In the genomic region with DNA sequence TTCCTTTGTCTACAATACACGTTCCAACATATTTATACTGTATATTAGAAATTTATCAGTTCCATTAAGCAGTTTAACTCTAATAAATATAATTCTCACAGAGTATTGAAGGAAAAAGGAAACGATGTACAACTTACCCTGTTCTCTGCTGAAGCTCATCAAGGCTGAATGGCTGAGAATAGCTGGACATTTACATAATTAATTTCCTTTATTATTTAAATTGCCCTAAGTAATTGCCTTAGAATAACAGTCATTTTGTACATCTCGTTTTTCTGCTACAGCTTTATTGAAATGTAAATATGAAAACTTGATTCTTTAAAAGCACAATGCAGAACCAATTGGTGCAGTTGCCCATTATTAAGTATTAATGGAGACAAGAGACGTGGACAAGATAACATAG, we compare ENCODE assay signal across 38 cellular contexts.
"Had no signal": no experiment of that assay in that cellular context is flagged by ENCODE, and none has a peak within 500 bp of the region (broad histone marks: within the 10 kb centered on the region; RNA-seq: fewer than 3 reads in every experiment).

No MANE protein-coding gene starts in this region.

- H3K27me3 ChIP-seq: adrenal gland, ascending aorta, body of pancreas, brain microvascular endothelial cell, breast epithelium, cardiac muscle cell had no signal

- H3K4me3 ChIP-seq: adrenal gland, ascending aorta, body of pancreas, breast epithelium, cardiac muscle cell had no signal

- ATAC-seq: activated naive CD4-positive, alpha-beta T cell treated with anti-CD3 and anti-CD28 coated beads, Interleukin-2, amount 50 U/mL, for 72 hours; activated naive CD8-positive, alpha-beta T cell treated with anti-CD3 and anti-CD28 coated beads, Interleukin-2, amount 50 U/mL, for 24 hours; activated T-cell treated with anti-CD3 and anti-CD28 coated beads, Interleukin-2, amount 50 U/mL, for 4 hours; activated T-cell treated with anti-CD3 and anti-CD28 coated beads, Interleukin-2, amount 50 U/mL, for 72 hours; activated T-helper 17 cell treated with anti-CD3 and anti-CD28 coated beads, Interleukin-2, amount 50 U/mL, for 72 hours; body of pancreas had no signal

- H3K9me3 ChIP-seq: adrenal gland, ascending aorta, body of pancreas, breast epithelium had no signal

- DNase-seq: activated effector memory CD4-positive, alpha-beta T cell treated with anti-CD3 and anti-CD28 coated beads, Interleukin-2, amount 50 U/mL, for 16 hours; activated effector memory CD4-positive, alpha-beta T cell treated with Interleukin-2 at 50 U/mL for 16 hours; activated gamma-delta T cell; activated gamma-delta T cell treated with Interleukin-2 at 50 U/mL for 16 hours; activated naive CD4-positive, alpha-beta T cell; activated naive CD4-positive, alpha-beta T cell treated with anti-CD3 and anti-CD28 coated beads for 36 hours; activated naive CD4-positive, alpha-beta T cell treated with anti-CD3 and anti-CD28 coated beads, Interleukin-2, amount 10 ng/mL, durations not matched to agents 7 days and 5 days; activated naive CD4-positive, alpha-beta T cell treated with anti-CD3 and anti-CD28 coated beads, Interleukin-2, amount 50 U/mL, for 16 hours; activated naive CD4-positive, alpha-beta T cell treated with Interleukin-2 at 50 U/mL for 16 hours; activated naive CD8-positive, alpha-beta T cell treated with anti-CD3 and anti-CD28 coated beads for 36 hours; activated naive CD8-positive, alpha-beta T cell treated with anti-CD3 and anti-CD28 coated beads, Interleukin-2, amount 10 ng/mL, durations not matched to agents 7 days and 5 days; activated naive CD8-positive, alpha-beta T cell treated with anti-CD3 and anti-CD28 coated beads, Interleukin-2, amount 50 U/mL, for 24 hours; activated T-cell treated with anti-CD3 and anti-CD28 coated beads, Interleukin-2, amount 50 U/mL, for 1 hour; activated T-cell treated with anti-CD3 and anti-CD28 coated beads, Interleukin-2, amount 50 U/mL, for 24 hours; activated T-cell treated with anti-CD3 and anti-CD28 coated beads, Interleukin-2, amount 50 U/mL, for 4 hours; activated T-cell treated with anti-CD3 and anti-CD28 coated beads, Interleukin-2, amount 50 U/mL, for 48 hours; activated T-cell treated with anti-CD3 and anti-CD28 coated beads, Interleukin-2, amount 50 U/mL, for 72 hours; adrenal gland; amniotic stem cell; amygdala; anterior cingulate cortex; aorta; body of pancreas; brain microvascular endothelial cell; caudate nucleus; central memory CD4-positive, alpha-beta T cell; cerebellar nuclear complex had no signal

- H3K27ac ChIP-seq: adrenal gland, ascending aorta, body of pancreas, brain microvascular endothelial cell, breast epithelium, cardiac muscle cell had no signal

- H3K4me3 Mint-ChIP-seq: activated naive CD4-positive, alpha-beta T cell treated with anti-CD3 and anti-CD28 coated beads for 36 hours; activated naive CD4-positive, alpha-beta T cell treated with anti-CD3 and anti-CD28 coated beads, Interleukin-2, amount 10 ng/mL, durations not matched to agents 7 days and 5 days; activated naive CD4-positive, alpha-beta T cell treated with anti-CD3 and anti-CD28 coated beads, Interleukin-2, amount 50 U/mL, for 24 hours; activated naive CD8-positive, alpha-beta T cell; activated naive CD8-positive, alpha-beta T cell treated with anti-CD3 and anti-CD28 coated beads for 36 hours; activated naive CD8-positive, alpha-beta T cell treated with anti-CD3 and anti-CD28 coated beads, Interleukin-2, amount 10 ng/mL, durations not matched to agents 7 days and 5 days; activated naive CD8-positive, alpha-beta T cell treated with anti-CD3 and anti-CD28 coated beads, Interleukin-2, amount 50 U/mL, for 24 hours; activated T-cell treated with anti-CD3 and anti-CD28 coated beads, Interleukin-2, amount 50 U/mL, for 24 hours; activated T-cell treated with anti-CD3 and anti-CD28 coated beads, Interleukin-2, amount 50 U/mL, for 4 hours; activated T-cell treated with anti-CD3 and anti-CD28 coated beads, Interleukin-2, amount 50 U/mL, for 72 hours; activated T-helper 1 cell treated with anti-CD3 and anti-CD28 coated beads, Interleukin-12 subunit alpha, Interleukin-12 subunit beta, Interleukin-2, Interleukin-4 antibody, amounts not matched to agents 30 ng/mL and 10 ng/mL and 1 ng/mL, durations not matched to agents 14 hours and 24 hours and 36 hours; activated T-helper 17 cell treated with anti-CD3 and anti-CD28 coated beads, Interleukin-2, amount 50 U/mL, for 72 hours; brain; central memory CD8-positive, alpha-beta T cell had no signal

- H3K27me3 Mint-ChIP-seq: activated naive CD4-positive, alpha-beta T cell treated with anti-CD3 and anti-CD28 coated beads, Interleukin-2, amount 10 ng/mL, durations not matched to agents 7 days and 5 days; activated naive CD4-positive, alpha-beta T cell treated with anti-CD3 and anti-CD28 coated beads, Interleukin-2, amount 50 U/mL, for 24 hours; activated naive CD8-positive, alpha-beta T cell; activated naive CD8-positive, alpha-beta T cell treated with anti-CD3 and anti-CD28 coated beads for 36 hours; activated naive CD8-positive, alpha-beta T cell treated with anti-CD3 and anti-CD28 coated beads, Interleukin-2, amount 10 ng/mL, durations not matched to agents 7 days and 5 days; activated naive CD8-positive, alpha-beta T cell treated with anti-CD3 and anti-CD28 coated beads, Interleukin-2, amount 50 U/mL, for 24 hours; activated T-cell treated with anti-CD3 and anti-CD28 coated beads, Interleukin-2, amount 50 U/mL, for 24 hours; activated T-helper 17 cell treated with anti-CD3 and anti-CD28 coated beads, Interleukin-2, amount 50 U/mL, for 72 hours; central memory CD8-positive, alpha-beta T cell had no signal

- H3K4me1 Mint-ChIP-seq: activated naive CD4-positive, alpha-beta T cell treated with anti-CD3 and anti-CD28 coated beads, Interleukin-2, amount 10 ng/mL, durations not matched to agents 7 days and 5 days; activated naive CD4-positive, alpha-beta T cell treated with anti-CD3 and anti-CD28 coated beads, Interleukin-2, amount 50 U/mL, for 24 hours; activated naive CD8-positive, alpha-beta T cell treated with anti-CD3 and anti-CD28 coated beads for 36 hours; activated naive CD8-positive, alpha-beta T cell treated with anti-CD3 and anti-CD28 coated beads, Interleukin-2, amount 10 ng/mL, durations not matched to agents 7 days and 5 days; activated naive CD8-positive, alpha-beta T cell treated with anti-CD3 and anti-CD28 coated beads, Interleukin-2, amount 50 U/mL, for 24 hours; activated T-helper 17 cell treated with anti-CD3 and anti-CD28 coated beads, Interleukin-2, amount 50 U/mL, for 72 hours; central memory CD8-positive, alpha-beta T cell had no signal

- H3K36me3 Mint-ChIP-seq: activated naive CD4-positive, alpha-beta T cell treated with anti-CD3 and anti-CD28 coated beads, Interleukin-2, amount 10 ng/mL, durations not matched to agents 7 days and 5 days; activated naive CD4-positive, alpha-beta T cell treated with anti-CD3 and anti-CD28 coated beads, Interleukin-2, amount 50 U/mL, for 24 hours; activated naive CD8-positive, alpha-beta T cell; activated naive CD8-positive, alpha-beta T cell treated with anti-CD3 and anti-CD28 coated beads for 36 hours; activated naive CD8-positive, alpha-beta T cell treated with anti-CD3 and anti-CD28 coated beads, Interleukin-2, amount 10 ng/mL, durations not matched to agents 7 days and 5 days; brain had no signal

- H3K27ac Mint-ChIP-seq: activated naive CD4-positive, alpha-beta T cell treated with anti-CD3 and anti-CD28 coated beads for 36 hours; activated naive CD4-positive, alpha-beta T cell treated with anti-CD3 and anti-CD28 coated beads, Interleukin-2, amount 10 ng/mL, durations not matched to agents 7 days and 5 days; activated naive CD4-positive, alpha-beta T cell treated with anti-CD3 and anti-CD28 coated beads, Interleukin-2, amount 50 U/mL, for 24 hours; activated naive CD4-positive, alpha-beta T cell treated with anti-CD3 and anti-CD28 coated beads, Interleukin-2, amount 50 U/mL, for 72 hours; activated naive CD8-positive, alpha-beta T cell; activated naive CD8-positive, alpha-beta T cell treated with anti-CD3 and anti-CD28 coated beads for 36 hours; activated naive CD8-positive, alpha-beta T cell treated with anti-CD3 and anti-CD28 coated beads, Interleukin-2, amount 10 ng/mL, durations not matched to agents 7 days and 5 days; activated naive CD8-positive, alpha-beta T cell treated with anti-CD3 and anti-CD28 coated beads, Interleukin-2, amount 50 U/mL, for 24 hours; activated T-cell treated with anti-CD3 and anti-CD28 coated beads, Interleukin-2, amount 50 U/mL, for 24 hours; activated T-cell treated with anti-CD3 and anti-CD28 coated beads, Interleukin-2, amount 50 U/mL, for 72 hours; activated T-helper 1 cell treated with anti-CD3 and anti-CD28 coated beads, Interleukin-12 subunit alpha, Interleukin-12 subunit beta, Interleukin-2, Interleukin-4 antibody, amounts not matched to agents 30 ng/mL and 10 ng/mL and 1 ng/mL, durations not matched to agents 14 hours and 24 hours and 36 hours; activated T-helper 17 cell treated with anti-CD3 and anti-CD28 coated beads, Interleukin-2, amount 50 U/mL, for 72 hours; activated T-helper 2 cell treated with anti-CD3 and anti-CD28 coated beads, Interferon-gamma antibody, Interleukin-2, Interleukin-4, amounts not matched to agents 10 μg/mL and 5 μg/mL and 100 μg/mL, durations not matched to agents 14 hours and 24 hours and 36 hours; brain had no signal

- H3K9me3 Mint-ChIP-seq: activated naive CD4-positive, alpha-beta T cell treated with anti-CD3 and anti-CD28 coated beads, Interleukin-2, amount 50 U/mL, for 24 hours had no signal

- H3K4me1 ChIP-seq: adrenal gland, ascending aorta, body of pancreas, breast epithelium had no signal

- H3K36me3 ChIP-seq: adrenal gland, ascending aorta, brain microvascular endothelial cell, breast epithelium, cardiac muscle cell had no signal
